ENCODE assay signal across 16 cellular contexts in genomic region chr2:133726906-133727305, GRCh38.
DNase-seq lines count a peak whose midpoint lies in the region; ATAC-seq and TF ChIP-seq lines count a peak whose summit lies in the region.
"Had no signal": no experiment of that assay in that cellular context is flagged by ENCODE, and none has a peak within 500 bp of the region (broad histone marks: within the 10 kb centered on the region; RNA-seq: fewer than 3 reads in every experiment).

No MANE protein-coding gene starts in this region.

- H3K27me3 Mint-ChIP-seq in HFFc6 (ENCODE audit: insufficient read depth), result peaks cover 3% of the 10 kb centered on the region; the same call in 1 of the 2 replicates
- H3K27me3 Mint-ChIP-seq: activated CD8-positive, alpha-beta memory T cell treated with anti-CD3 and anti-CD28 coated beads, Interleukin-2, amount 10 ng/mL, durations not matched to agents 7 days and 5 days had no signal

- TF ChIP-seq POLR2A in adrenal gland (IDR thresholded peaks at IDR 0.05), result no peak

- H3K27ac Mint-ChIP-seq in HFFc6, result peak overlapping the region; percentile 32; the same call in 1 of the 2 replicates
- H3K27ac Mint-ChIP-seq: activated CD8-positive, alpha-beta memory T cell treated with anti-CD3 and anti-CD28 coated beads, Interleukin-2, amount 10 ng/mL, durations not matched to agents 7 days and 5 days; naive thymus-derived CD4-positive, alpha-beta T cell had no signal

- intact Hi-C loops in lower lobe of right lung (cut with DNase I) (no loop called here), adrenal gland (cut with DNase I) (no loop called here)

- no peak overlapping the region for H3K27ac ChIP-seq in coronary artery
- H3K27ac ChIP-seq in lower lobe of right lung, result no peak overlapping the region
- H3K27ac ChIP-seq in adrenal gland, result no peak overlapping the region
- H3K27ac ChIP-seq: hepatocyte, prostate gland, thyroid gland had no signal

- H3K4me1 ChIP-seq in lower lobe of right lung (no peaks in the 10 kb centered on the region), adrenal gland (replicated peaks in 1 of 2) (no peaks in the 10 kb centered on the region)
- H3K4me1 ChIP-seq: prostate gland, thyroid gland had no signal

- H3K4me1 Mint-ChIP-seq in HFFc6 (ENCODE audit: low read depth), result peaks cover 9% of the 10 kb centered on the region; the same call in 1 of the 2 replicates
- H3K4me1 Mint-ChIP-seq: activated CD8-positive, alpha-beta memory T cell treated with anti-CD3 and anti-CD28 coated beads, Interleukin-2, amount 10 ng/mL, durations not matched to agents 7 days and 5 days had no signal

- no peaks in the 10 kb centered on the region for H3K9me3 Mint-ChIP-seq in HFFc6

- peak overlapping the region; percentile 65 for H3K4me3 Mint-ChIP-seq in HFFc6
- H3K4me3 Mint-ChIP-seq: activated CD8-positive, alpha-beta memory T cell treated with anti-CD3 and anti-CD28 coated beads, Interleukin-2, amount 10 ng/mL, durations not matched to agents 7 days and 5 days; naive thymus-derived CD4-positive, alpha-beta T cell had no signal

- H3K4me3 ChIP-seq in coronary artery, result peak overlapping the region; percentile 53
- peak overlapping the region; percentile 29 for H3K4me3 ChIP-seq in lower lobe of right lung
- H3K4me3 ChIP-seq in adrenal gland, result peak overlapping the region in 1 of 4 donors; percentile 36
- H3K4me3 ChIP-seq: hepatocyte, prostate gland, thyroid gland had no signal

- H3K36me3 ChIP-seq in lower lobe of right lung (no peaks in the 10 kb centered on the region), adrenal gland (replicated peaks in 1 of 2) (no peaks in the 10 kb centered on the region)
- H3K36me3 ChIP-seq: prostate gland, thyroid gland had no signal

- WGBS in adrenal gland, 4 donors, result 35 to 45% (median 39%) methylated on average over 4 of the region's 4 CpGs

- ATAC-seq in lower lobe of right lung (no peak), HG03342 (IDR thresholded peaks at IDR 0.05; ENCODE audit: unreplicated experiment) (no peak)
- ATAC-seq: activated CD8-positive, alpha-beta memory T cell treated with anti-CD3 and anti-CD28 coated beads, Interleukin-2, amount 10 ng/mL, durations not matched to agents 7 days and 5 days; naive thymus-derived CD4-positive, alpha-beta T cell; Right ventricle myocardium inferior had no signal

- DNase-seq in HFFc6, result no peak
- no peak for DNase-seq in coronary artery (ENCODE audit: low spot score)
- no peak for DNase-seq in lower lobe of right lung
- peak; percentile 25 for DNase-seq in superior temporal gyrus (ENCODE audit: extremely low spot score)
- DNase-seq in adrenal gland, result no peak
- DNase-seq in stimulated activated CD4-positive, alpha-beta T cell treated with anti-CD3 and anti-CD28 coated beads, Interleukin-4, amount 100 ng/mL, for 4 hours, result no peak
- DNase-seq: activated CD4-positive, CD25-positive, alpha-beta regulatory T cell treated with anti-CD3 and anti-CD28 coated beads, Interleukin-2, amount 50 U/mL, for 72 hours; activated CD8-positive, alpha-beta memory T cell treated with anti-CD3 and anti-CD28 coated beads, Interleukin-2, amount 10 ng/mL, durations not matched to agents 7 days and 5 days; activated gamma-delta T cell; naive thymus-derived CD4-positive, alpha-beta T cell; NCI-H1694; thyroid gland had no signal

- no peaks in the 10 kb centered on the region for H3K36me3 Mint-ChIP-seq in HFFc6 (ENCODE audit: low read depth)
- H3K36me3 Mint-ChIP-seq: activated CD8-positive, alpha-beta memory T cell treated with anti-CD3 and anti-CD28 coated beads, Interleukin-2, amount 10 ng/mL, durations not matched to agents 7 days and 5 days; naive thymus-derived CD4-positive, alpha-beta T cell had no signal

- H3K9me3 ChIP-seq in lower lobe of right lung (no peaks in the 10 kb centered on the region), adrenal gland (replicated peaks in 1 of 3) (no peaks in the 10 kb centered on the region)
- H3K9me3 ChIP-seq: prostate gland, thyroid gland had no signal

- no peak for TF ChIP-seq CTCF in HFFc6 (IDR thresholded peaks at IDR 0.05)
- TF ChIP-seq CTCF in coronary artery (IDR thresholded peaks at IDR 0.05), result no peak
- TF ChIP-seq CTCF in lower lobe of right lung (IDR thresholded peaks at IDR 0.05), result no peak
- TF ChIP-seq CTCF in adrenal gland (IDR thresholded peaks at IDR 0.05), result no peak

- no peaks in the 10 kb centered on the region for H3K27me3 ChIP-seq in lower lobe of right lung (ENCODE audit: low read depth)
- H3K27me3 ChIP-seq in adrenal gland, result no peaks in the 10 kb centered on the region
- H3K27me3 ChIP-seq: hepatocyte, thyroid gland had no signal
